2 cellular contexts compared by ENCODE assay signal in genomic region chr4:161343188-161343950, GRCh38.
TF ChIP-seq lines count a peak whose summit lies in the region.

No MANE protein-coding gene starts in this region.

TF ChIP-seq in GM12878, 131 proteins besides CTCF, POLR2A, EP300 and RAD21 (continued from another document and continues in another):
- TF ChIP-seq CEBPZ (IDR thresholded peaks at IDR 0.05; ENCODE audit: low read depth, low read length) (no peak), IRF4 (IDR thresholded peaks at IDR 0.05; ENCODE audit: low read depth, low read length) (peak; percentile 63; the same call in 1 of the 2 replicates), BCL11A (IDR thresholded peaks at IDR 0.05; ENCODE audit: low read depth, low read length) (peak; percentile 91; the same call in 1 of the 2 replicates), JUND (IDR thresholded peaks at IDR 0.05; ENCODE audit: low read depth, low read length) (peak; percentile 90), MTA2 (IDR thresholded peaks at IDR 0.05; ENCODE audit: low read depth) (peak; percentile 99), NR2F1 (conservative IDR thresholded peaks at IDR 0.05) (peak; percentile 62; the same call in 1 of the 2 replicates), IKZF2 (IDR thresholded peaks at IDR 0.05) (peak; percentile 69 to 78; a peak in 3 of 4 replicates), ZNF217 (IDR thresholded peaks at IDR 0.05) (peak; percentile 70), JUNB (IDR thresholded peaks at IDR 0.05) (peak; percentile 29; the same call in 1 of the 2 replicates), NBN (IDR thresholded peaks at IDR 0.05) (0 out of 2 replicates have a peak, but pooled peaks have one; percentile 67), IKZF1 (conservative IDR thresholded peaks at IDR 0.05) (peak; percentile 80)
- TF ChIP-seq, protein P1, sequence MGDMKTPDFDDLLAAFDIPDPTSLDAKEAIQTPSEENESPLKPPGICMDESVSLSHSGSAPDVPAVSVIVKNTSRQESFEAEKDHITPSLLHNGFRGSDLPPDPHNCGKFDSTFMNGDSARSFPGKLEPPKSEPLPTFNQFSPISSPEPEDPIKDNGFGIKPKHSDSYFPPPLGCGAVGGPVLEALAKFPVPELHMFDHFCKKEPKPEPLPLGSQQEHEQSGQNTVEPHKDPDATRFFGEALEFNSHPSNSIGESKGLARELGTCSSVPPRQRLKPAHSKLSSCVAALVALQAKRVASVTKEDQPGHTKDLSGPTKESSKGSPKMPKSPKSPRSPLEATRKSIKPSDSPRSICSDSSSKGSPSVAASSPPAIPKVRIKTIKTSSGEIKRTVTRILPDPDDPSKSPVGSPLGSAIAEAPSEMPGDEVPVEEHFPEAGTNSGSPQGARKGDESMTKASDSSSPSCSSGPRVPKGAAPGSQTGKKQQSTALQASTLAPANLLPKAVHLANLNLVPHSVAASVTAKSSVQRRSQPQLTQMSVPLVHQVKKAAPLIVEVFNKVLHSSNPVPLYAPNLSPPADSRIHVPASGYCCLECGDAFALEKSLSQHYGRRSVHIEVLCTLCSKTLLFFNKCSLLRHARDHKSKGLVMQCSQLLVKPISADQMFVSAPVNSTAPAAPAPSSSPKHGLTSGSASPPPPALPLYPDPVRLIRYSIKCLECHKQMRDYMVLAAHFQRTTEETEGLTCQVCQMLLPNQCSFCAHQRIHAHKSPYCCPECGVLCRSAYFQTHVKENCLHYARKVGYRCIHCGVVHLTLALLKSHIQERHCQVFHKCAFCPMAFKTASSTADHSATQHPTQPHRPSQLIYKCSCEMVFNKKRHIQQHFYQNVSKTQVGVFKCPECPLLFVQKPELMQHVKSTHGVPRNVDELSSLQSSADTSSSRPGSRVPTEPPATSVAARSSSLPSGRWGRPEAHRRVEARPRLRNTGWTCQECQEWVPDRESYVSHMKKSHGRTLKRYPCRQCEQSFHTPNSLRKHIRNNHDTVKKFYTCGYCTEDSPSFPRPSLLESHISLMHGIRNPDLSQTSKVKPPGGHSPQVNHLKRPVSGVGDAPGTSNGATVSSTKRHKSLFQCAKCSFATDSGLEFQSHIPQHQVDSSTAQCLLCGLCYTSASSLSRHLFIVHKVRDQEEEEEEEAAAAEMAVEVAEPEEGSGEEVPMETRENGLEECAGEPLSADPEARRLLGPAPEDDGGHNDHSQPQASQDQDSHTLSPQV (IDR thresholded peaks at IDR 0.05) = peak; percentile 97
- TF ChIP-seq, protein P2, sequence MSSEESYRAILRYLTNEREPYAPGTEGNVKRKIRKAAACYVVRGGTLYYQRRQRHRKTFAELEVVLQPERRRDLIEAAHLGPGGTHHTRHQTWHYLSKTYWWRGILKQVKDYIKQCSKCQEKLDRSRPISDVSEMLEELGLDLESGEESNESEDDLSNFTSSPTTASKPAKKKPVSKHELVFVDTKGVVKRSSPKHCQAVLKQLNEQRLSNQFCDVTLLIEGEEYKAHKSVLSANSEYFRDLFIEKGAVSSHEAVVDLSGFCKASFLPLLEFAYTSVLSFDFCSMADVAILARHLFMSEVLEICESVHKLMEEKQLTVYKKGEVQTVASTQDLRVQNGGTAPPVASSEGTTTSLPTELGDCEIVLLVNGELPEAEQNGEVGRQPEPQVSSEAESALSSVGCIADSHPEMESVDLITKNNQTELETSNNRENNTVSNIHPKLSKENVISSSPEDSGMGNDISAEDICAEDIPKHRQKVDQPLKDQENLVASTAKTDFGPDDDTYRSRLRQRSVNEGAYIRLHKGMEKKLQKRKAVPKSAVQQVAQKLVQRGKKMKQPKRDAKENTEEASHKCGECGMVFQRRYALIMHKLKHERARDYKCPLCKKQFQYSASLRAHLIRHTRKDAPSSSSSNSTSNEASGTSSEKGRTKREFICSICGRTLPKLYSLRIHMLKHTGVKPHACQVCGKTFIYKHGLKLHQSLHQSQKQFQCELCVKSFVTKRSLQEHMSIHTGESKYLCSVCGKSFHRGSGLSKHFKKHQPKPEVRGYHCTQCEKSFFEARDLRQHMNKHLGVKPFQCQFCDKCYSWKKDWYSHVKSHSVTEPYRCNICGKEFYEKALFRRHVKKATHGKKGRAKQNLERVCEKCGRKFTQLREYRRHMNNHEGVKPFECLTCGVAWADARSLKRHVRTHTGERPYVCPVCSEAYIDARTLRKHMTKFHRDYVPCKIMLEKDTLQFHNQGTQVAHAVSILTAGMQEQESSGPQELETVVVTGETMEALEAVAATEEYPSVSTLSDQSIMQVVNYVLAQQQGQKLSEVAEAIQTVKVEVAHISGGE (CRISPR knock-in tag; IDR thresholded peaks at IDR 0.05) = no peak

TF ChIP-seq in GM23338, 12 proteins besides CTCF, POLR2A, EP300 and RAD21 (continued from another document):
- TF ChIP-seq, protein P3, sequence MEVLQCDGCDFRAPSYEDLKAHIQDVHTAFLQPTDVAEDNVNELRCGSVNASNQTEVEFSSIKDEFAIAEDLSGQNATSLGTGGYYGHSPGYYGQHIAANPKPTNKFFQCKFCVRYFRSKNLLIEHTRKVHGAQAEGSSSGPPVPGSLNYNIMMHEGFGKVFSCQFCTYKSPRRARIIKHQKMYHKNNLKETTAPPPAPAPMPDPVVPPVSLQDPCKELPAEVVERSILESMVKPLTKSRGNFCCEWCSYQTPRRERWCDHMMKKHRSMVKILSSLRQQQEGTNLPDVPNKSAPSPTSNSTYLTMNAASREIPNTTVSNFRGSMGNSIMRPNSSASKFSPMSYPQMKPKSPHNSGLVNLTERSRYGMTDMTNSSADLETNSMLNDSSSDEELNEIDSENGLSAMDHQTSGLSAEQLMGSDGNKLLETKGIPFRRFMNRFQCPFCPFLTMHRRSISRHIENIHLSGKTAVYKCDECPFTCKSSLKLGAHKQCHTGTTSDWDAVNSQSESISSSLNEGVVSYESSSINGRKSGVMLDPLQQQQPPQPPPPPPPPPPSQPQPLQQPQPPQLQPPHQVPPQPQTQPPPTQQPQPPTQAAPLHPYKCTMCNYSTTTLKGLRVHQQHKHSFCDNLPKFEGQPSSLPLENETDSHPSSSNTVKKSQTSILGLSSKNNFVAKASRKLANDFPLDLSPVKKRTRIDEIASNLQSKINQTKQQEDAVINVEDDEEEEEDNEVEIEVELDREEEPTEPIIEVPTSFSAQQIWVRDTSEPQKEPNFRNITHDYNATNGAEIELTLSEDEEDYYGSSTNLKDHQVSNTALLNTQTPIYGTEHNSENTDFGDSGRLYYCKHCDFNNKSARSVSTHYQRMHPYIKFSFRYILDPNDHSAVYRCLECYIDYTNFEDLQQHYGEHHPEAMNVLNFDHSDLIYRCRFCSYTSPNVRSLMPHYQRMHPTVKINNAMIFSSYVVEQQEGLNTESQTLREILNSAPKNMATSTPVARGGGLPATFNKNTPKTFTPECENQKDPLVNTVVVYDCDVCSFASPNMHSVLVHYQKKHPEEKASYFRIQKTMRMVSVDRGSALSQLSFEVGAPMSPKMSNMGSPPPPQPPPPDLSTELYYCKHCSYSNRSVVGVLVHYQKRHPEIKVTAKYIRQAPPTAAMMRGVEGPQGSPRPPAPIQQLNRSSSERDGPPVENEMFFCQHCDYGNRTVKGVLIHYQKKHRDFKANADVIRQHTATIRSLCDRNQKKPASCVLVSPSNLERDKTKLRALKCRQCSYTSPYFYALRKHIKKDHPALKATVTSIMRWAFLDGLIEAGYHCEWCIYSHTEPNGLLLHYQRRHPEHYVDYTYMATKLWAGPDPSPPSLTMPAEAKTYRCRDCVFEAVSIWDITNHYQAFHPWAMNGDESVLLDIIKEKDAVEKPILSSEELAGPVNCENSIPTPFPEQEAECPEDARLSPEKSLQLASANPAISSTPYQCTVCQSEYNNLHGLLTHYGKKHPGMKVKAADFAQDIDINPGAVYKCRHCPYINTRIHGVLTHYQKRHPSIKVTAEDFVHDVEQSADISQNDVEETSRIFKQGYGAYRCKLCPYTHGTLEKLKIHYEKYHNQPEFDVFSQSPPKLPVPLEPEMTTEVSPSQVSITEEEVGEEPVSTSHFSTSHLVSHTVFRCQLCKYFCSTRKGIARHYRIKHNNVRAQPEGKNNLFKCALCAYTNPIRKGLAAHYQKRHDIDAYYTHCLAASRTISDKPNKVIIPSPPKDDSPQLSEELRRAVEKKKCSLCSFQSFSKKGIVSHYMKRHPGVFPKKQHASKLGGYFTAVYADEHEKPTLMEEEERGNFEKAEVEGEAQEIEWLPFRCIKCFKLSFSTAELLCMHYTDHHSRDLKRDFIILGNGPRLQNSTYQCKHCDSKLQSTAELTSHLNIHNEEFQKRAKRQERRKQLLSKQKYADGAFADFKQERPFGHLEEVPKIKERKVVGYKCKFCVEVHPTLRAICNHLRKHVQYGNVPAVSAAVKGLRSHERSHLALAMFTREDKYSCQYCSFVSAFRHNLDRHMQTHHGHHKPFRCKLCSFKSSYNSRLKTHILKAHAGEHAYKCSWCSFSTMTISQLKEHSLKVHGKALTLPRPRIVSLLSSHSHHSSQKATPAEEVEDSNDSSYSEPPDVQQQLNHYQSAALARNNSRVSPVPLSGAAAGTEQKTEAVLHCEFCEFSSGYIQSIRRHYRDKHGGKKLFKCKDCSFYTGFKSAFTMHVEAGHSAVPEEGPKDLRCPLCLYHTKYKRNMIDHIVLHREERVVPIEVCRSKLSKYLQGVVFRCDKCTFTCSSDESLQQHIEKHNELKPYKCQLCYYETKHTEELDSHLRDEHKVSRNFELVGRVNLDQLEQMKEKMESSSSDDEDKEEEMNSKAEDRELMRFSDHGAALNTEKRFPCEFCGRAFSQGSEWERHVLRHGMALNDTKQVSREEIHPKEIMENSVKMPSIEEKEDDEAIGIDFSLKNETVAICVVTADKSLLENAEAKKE (CRISPR knock-in tag; IDR thresholded peaks at IDR 0.05) = no peak
- TF ChIP-seq CREB1 (CRISPR knock-in tag; IDR thresholded peaks at IDR 0.05; ENCODE audit: low read depth) = no peak
- TF ChIP-seq JUNB (IDR thresholded peaks at IDR 0.05; ENCODE audit: unreplicated experiment) = no peak
- no peak for TF ChIP-seq POLR2AphosphoS5 (IDR thresholded peaks at IDR 0.05; ENCODE audit: low read depth)
- no peak for TF ChIP-seq ZNF114 (CRISPR knock-in tag; IDR thresholded peaks at IDR 0.05)
- TF ChIP-seq EZH2phosphoT487 (IDR thresholded peaks at IDR 0.05; ENCODE audit: unreplicated experiment) = no peak
- no peak for TF ChIP-seq ZNF331 (CRISPR knock-in tag; IDR thresholded peaks at IDR 0.05; ENCODE audit: low read depth)
- TF ChIP-seq STAT1 (IDR thresholded peaks at IDR 0.05; ENCODE audit: unreplicated experiment) = no peak
- TF ChIP-seq EZH2 (IDR thresholded peaks at IDR 0.05; ENCODE audit: low read depth, unreplicated experiment) = no peak
- TF ChIP-seq, protein P4, sequence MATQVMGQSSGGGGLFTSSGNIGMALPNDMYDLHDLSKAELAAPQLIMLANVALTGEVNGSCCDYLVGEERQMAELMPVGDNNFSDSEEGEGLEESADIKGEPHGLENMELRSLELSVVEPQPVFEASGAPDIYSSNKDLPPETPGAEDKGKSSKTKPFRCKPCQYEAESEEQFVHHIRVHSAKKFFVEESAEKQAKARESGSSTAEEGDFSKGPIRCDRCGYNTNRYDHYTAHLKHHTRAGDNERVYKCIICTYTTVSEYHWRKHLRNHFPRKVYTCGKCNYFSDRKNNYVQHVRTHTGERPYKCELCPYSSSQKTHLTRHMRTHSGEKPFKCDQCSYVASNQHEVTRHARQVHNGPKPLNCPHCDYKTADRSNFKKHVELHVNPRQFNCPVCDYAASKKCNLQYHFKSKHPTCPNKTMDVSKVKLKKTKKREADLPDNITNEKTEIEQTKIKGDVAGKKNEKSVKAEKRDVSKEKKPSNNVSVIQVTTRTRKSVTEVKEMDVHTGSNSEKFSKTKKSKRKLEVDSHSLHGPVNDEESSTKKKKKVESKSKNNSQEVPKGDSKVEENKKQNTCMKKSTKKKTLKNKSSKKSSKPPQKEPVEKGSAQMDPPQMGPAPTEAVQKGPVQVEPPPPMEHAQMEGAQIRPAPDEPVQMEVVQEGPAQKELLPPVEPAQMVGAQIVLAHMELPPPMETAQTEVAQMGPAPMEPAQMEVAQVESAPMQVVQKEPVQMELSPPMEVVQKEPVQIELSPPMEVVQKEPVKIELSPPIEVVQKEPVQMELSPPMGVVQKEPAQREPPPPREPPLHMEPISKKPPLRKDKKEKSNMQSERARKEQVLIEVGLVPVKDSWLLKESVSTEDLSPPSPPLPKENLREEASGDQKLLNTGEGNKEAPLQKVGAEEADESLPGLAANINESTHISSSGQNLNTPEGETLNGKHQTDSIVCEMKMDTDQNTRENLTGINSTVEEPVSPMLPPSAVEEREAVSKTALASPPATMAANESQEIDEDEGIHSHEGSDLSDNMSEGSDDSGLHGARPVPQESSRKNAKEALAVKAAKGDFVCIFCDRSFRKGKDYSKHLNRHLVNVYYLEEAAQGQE (IDR thresholded peaks at IDR 0.05; ENCODE audit: unreplicated experiment) = no peak
- no peak for TF ChIP-seq NANOG (IDR thresholded peaks at IDR 0.05; ENCODE audit: borderline replicate concordance)
